8 cellular contexts compared by ENCODE assay signal in the genomic region with DNA sequence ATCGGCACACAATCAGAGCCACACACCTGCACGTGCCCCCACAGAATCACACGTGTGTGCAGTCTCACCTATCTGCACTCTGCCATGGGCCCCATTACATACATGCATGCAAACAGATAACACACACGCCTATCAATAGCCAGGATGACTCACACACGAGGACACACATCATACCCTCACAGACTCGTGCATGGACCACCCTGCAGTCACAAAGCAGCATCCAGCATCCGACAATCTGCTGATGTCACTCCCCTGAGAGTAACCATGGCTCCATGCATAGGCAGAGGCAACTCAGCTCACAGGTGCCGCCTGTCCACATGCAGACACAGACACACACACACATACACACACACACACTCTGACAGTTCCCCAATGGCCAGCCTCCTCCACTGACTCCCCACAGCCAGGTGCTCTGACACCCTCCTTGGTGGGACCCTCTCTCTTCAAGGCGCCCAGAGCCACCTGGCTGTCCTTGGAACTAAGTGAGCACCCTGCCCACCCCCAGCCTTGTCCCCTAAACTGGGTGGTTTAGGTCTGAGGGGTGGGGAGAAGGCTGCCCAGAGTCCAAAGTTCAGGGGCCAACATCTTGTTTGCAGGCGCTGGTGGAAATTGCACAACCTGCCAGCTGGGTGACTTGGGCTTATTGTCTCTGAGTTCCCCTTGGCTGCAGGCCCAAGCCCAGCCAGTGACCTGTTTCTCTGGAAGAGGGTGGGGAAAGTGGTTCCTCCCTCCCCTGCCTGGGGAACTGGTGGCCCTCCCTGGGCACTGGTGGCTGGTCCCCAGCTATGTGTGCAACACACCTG. TPM values are rescaled to one million over a fixed set of nuclear protein-coding genes. Genes with fewer than 3 reads are reported as not detected.
DNase-seq lines count a peak whose midpoint lies in the region; ATAC-seq and TF ChIP-seq lines count a peak whose summit lies in the region.

No MANE protein-coding gene starts in this region.

- H2BK5ac ChIP-seq in IMR-90 (ENCODE audit: low read depth, low read length, poor library complexity, severe bottlenecking): no peak overlapping the region

- H4K8ac ChIP-seq in IMR-90 (ENCODE audit: low read depth in 2 of 2, low read length in 2 of 2): no peak overlapping the region

- H3K14ac ChIP-seq in IMR-90 (replicated peaks; ENCODE audit: low read depth, low read length): no peak overlapping the region

- no peak overlapping the region for H3K9ac ChIP-seq in IMR-90 (ENCODE audit: low read depth, low read length)

- no peaks in the 10 kb centered on the region for H3K27me3 Mint-ChIP-seq in stimulated activated memory B cell treated with anti-CD40 and anti-IgM and Interleukin-4, amounts not matched to agents 10 μg/mL and 1 μg/mL and 100 μg/mL, for 72 hours

- H3K27me3 ChIP-seq in IMR-90 (ENCODE audit: control insufficient read depth, insufficient read depth, low read length) (peaks cover 8% of the 10 kb centered on the region), heart right ventricle (no peaks in the 10 kb centered on the region)

- no TSS peak for BruUV-seq in IMR-90 (replicated peaks; lab: Mats Ljungman, UMichigan)

- no peak overlapping the region for H3K56ac ChIP-seq in IMR-90 (ENCODE audit: extremely low read depth, insufficient read depth, low read length)

- no peak overlapping the region for H3K23ac ChIP-seq in IMR-90 (ENCODE audit: low read depth, low read length)

- peaks cover 11% of the 10 kb centered on the region for H3K4me1 ChIP-seq in IMR-90 (ENCODE audit: control insufficient read depth, insufficient read depth, low read length)
- peaks cover 3 to 64% (median 33%) of the 10 kb centered on the region in 9 donors for H3K4me1 ChIP-seq in heart right ventricle

- H2AK9ac ChIP-seq in IMR-90 (replicated peaks; ENCODE audit: low read depth, low read length, poor library complexity): peak overlapping the region; percentile 35

- no peak for TF ChIP-seq RAD21 in IMR-90 (IDR thresholded peaks at IDR 0.05; ENCODE audit: low read length)

- no peak overlapping the region for H3K4me2 ChIP-seq in IMR-90 (ENCODE audit: low read depth, low read length)

- no peak overlapping the region for H2BK20ac ChIP-seq in IMR-90 (ENCODE audit: low read depth, low read length)

- peak overlapping the region; percentile 1 for H3K4me3 Mint-ChIP-seq in stimulated activated memory B cell treated with anti-CD40 and anti-IgM and Interleukin-4, amounts not matched to agents 10 μg/mL and 1 μg/mL and 100 μg/mL, for 72 hours

- WGBS in IMR-90 (ENCODE audit: extremely low coverage in 2 of 2, insufficient read length in 1 of 2), 2 experiments: 67% methylated on average over 5 of the region's 10 CpGs; no CpG with 5 or more reads in 1 of the 2 experiments
- WGBS in heart right ventricle, 2 donors: 69 to 78% methylated on average over 10 of the region's 10 CpGs

- H2BK120ac ChIP-seq in IMR-90 (ENCODE audit: low read depth, low read length): no peak overlapping the region

- H3K36me3 ChIP-seq in IMR-90 (ENCODE audit: control insufficient read depth, insufficient read depth, low read length) (no peaks in the 10 kb centered on the region), heart right ventricle (no peaks in the 10 kb centered on the region)

- TF ChIP-seq CTCF in IMR-90 (conservative IDR thresholded peaks at IDR 0.05; ENCODE audit: low read depth, low read length): no peak
- TF ChIP-seq CTCF in RWPE1 (conservative IDR thresholded peaks at IDR 0.05; ENCODE audit: low read depth): no peak
- no peak for TF ChIP-seq CTCF in heart right ventricle (IDR thresholded peaks at IDR 0.05)

- no peak overlapping the region for H3K4me3 ChIP-seq in IMR-90 (ENCODE audit: insufficient read depth, low read depth, low read length)
- no peak overlapping the region for H3K4me3 ChIP-seq in heart right ventricle

- H3K4me1 Mint-ChIP-seq in stimulated activated memory B cell treated with anti-CD40 and anti-IgM and Interleukin-4, amounts not matched to agents 10 μg/mL and 1 μg/mL and 100 μg/mL, for 72 hours: peaks cover 61% of the 10 kb centered on the region

- peaks cover 5% of the 10 kb centered on the region for H3K9me1 ChIP-seq in IMR-90 (ENCODE audit: insufficient read depth, low read length)

- H2BK15ac ChIP-seq in IMR-90 (ENCODE audit: low read depth, low read length): no peak overlapping the region

- intact Hi-C loops in IMR-90 (cut with micrococcal nuclease) (no loop called here), heart right ventricle (cut with DNase I) (no loop called here)

- H3K4ac ChIP-seq in IMR-90 (ENCODE audit: low read depth, low read length): no peak overlapping the region

- H3K9me3 ChIP-seq in IMR-90 (ENCODE audit: control insufficient read depth, insufficient read depth, low read length) (no peaks in the 10 kb centered on the region), heart right ventricle (no peaks in the 10 kb centered on the region)

- TF ChIP-seq POLR2A in IMR-90 (IDR thresholded peaks at IDR 0.05; ENCODE audit: low read depth, low read length): no peak

- POLR2A ChIA-PET in IMR-90 (lab: Charles Lee; ENCODE audit: unreplicated experiment) (no interaction called here), RWPE1 (lab: Yijun Ruan, JAX; ENCODE audit: low non-redundant PET) (no interaction called here)

- H3K9me3 Mint-ChIP-seq in stimulated activated memory B cell treated with anti-CD40 and anti-IgM and Interleukin-4, amounts not matched to agents 10 μg/mL and 1 μg/mL and 100 μg/mL, for 72 hours: no peaks in the 10 kb centered on the region

- dilution Hi-C loops in IMR-90 (cut with HindIII; ENCODE audit: low sequenced_read_pairs, unreplicated experiment): no loop called here

- no peaks in the 10 kb centered on the region for H3K79me1 ChIP-seq in IMR-90 (ENCODE audit: low read depth in 1 of 2, low read length in 2 of 2)

- H3K36me3 Mint-ChIP-seq in stimulated activated memory B cell treated with anti-CD40 and anti-IgM and Interleukin-4, amounts not matched to agents 10 μg/mL and 1 μg/mL and 100 μg/mL, for 72 hours: no peaks in the 10 kb centered on the region

- H3K18ac ChIP-seq in IMR-90 (ENCODE audit: low read depth, low read length): no peak overlapping the region

- no peak overlapping the region for H4K91ac ChIP-seq in IMR-90 (ENCODE audit: insufficient read depth, low read depth, low read length)

- no peaks in the 10 kb centered on the region for H4K20me1 ChIP-seq in IMR-90 (ENCODE audit: insufficient read depth, low read length)

- H3K27ac ChIP-seq in IMR-90 (ENCODE audit: insufficient read depth, low read length) (no peak overlapping the region), RWPE1 (0 out of 2 replicates have a peak overlapping the region, but pooled peaks have one; percentile 4), heart right ventricle (peak overlapping the region in 4 of 10 donors; percentile 9 to 81 (median 50))

- H2AK5ac ChIP-seq in IMR-90 (ENCODE audit: low read depth, low read length): no peak overlapping the region

- peak overlapping the region; percentile 61 for H3K27ac Mint-ChIP-seq in stimulated activated memory B cell treated with anti-CD40 and anti-IgM and Interleukin-4, amounts not matched to agents 10 μg/mL and 1 μg/mL and 100 μg/mL, for 72 hours

- ATAC-seq in IMR-90 (ENCODE audit: low read depth) (no peak), heart right ventricle (peak; percentile 72 to 90 (median 86)), HG02678 (IDR thresholded peaks at IDR 0.05; ENCODE audit: unreplicated experiment) (no peak), GM19395 (IDR thresholded peaks at IDR 0.05; ENCODE audit: unreplicated experiment) (no peak), HG03196 (IDR thresholded peaks at IDR 0.05; ENCODE audit: unreplicated experiment) (no peak)
- ATAC-seq in stimulated activated memory B cell treated with anti-CD40 and anti-IgM and Interleukin-4, amounts not matched to agents 10 μg/mL and 1 μg/mL and 100 μg/mL, for 72 hours: no peak

- CTCF ChIA-PET in IMR-90 (lab: Yijun Ruan, JAX): no interaction called here
- CTCF ChIA-PET in RWPE1 (lab: Yijun Ruan, JAX): interaction anchor here (0.6 kb wide), 1 partner anchor 877 kb away, joined by 4 read pairs; no protein-coding TSS in a partner anchor

- DNase-seq in IMR-90 (peak; percentile 38), RWPE1 (ENCODE audit: low spot score) (peak; percentile 45), heart right ventricle (peak; percentile 75 to 84), foreskin melanocyte (no peak)

- no peak overlapping the region for H4K5ac ChIP-seq in IMR-90 (ENCODE audit: low read depth, low read length)

- in situ Hi-C loops in IMR-90 (cut with MboI; ENCODE audit: low sequenced_read_pairs): no loop called here

- H2AFZ ChIP-seq in IMR-90 (replicated peaks; ENCODE audit: low read length, poor library complexity): peak overlapping the region; percentile 73

TF ChIP-seq in IMR-90, 13 proteins besides CTCF, POLR2A, EP300 and RAD21:
- TF ChIP-seq MAFK (IDR thresholded peaks at IDR 0.05; ENCODE audit: low read depth, low read length) (no peak), FOS (IDR thresholded peaks at IDR 0.05; ENCODE audit: low read depth, low read length) (no peak), CEBPB (IDR thresholded peaks at IDR 0.05; ENCODE audit: low read depth, low read length) (peak; percentile 75), USF2 (IDR thresholded peaks at IDR 0.05; ENCODE audit: low read depth, low read length) (no peak)
TF ChIP-seq in IMR-90: peak in this region for 1.

RNA-seq across cellular contexts. Expression of gene NEK6, which starts 34.6 kb away (rescaled TPM):
- total RNA-seq in IMR-90 (2012; rRNA removed): 77.8 and 79.9 TPM in 2 replicates
- polyA plus RNA-seq in IMR-90 (2012; rRNA removed): 110 and 112 TPM in 2 replicates
- 55.9 and 71.1 TPM in 2 replicates for polyA plus RNA-seq in IMR-90 (2012; cell fraction: cytosol; rRNA removed)
- 133 and 147 TPM in 2 replicates for polyA plus RNA-seq in IMR-90 (2012; cell fraction: nucleus; rRNA removed; ENCODE audit: low replicate concordance)
- 10 to 100 TPM in 4 of 10 donors, 1 to 10 TPM in 6; 4.6 to 22.4 (median 7.9) TPM for total RNA-seq in heart right ventricle
- 1 to 10 TPM; 1.9 to 2.1 TPM for polyA plus RNA-seq in heart right ventricle

Comparison
In these comparisons a context has a peak if more than half of its experiments do, and no peak if none do; other contexts are left out.
1. ATAC-seq: peak in heart right ventricle (8 of 8); none in IMR-90 (single experiment), stimulated activated memory B cell treated with anti-CD40 and anti-IgM and Interleukin-4, amounts not matched to agents 10 μg/mL and 1 μg/mL and 100 μg/mL, for 72 hours (single experiment), HG02678 (single experiment), GM19395 (single experiment) and HG03196 (single experiment).